14 cellular contexts compared by ENCODE assay signal in genomic region chr13:110339975-110340550, GRCh38. TPM values are rescaled to one million over a fixed set of nuclear protein-coding genes. Genes with fewer than 3 reads are reported as not detected.
DNase-seq lines count a peak whose midpoint lies in the region; TF ChIP-seq lines count a peak whose summit lies in the region.
"Had no signal": no experiment of that assay in that cellular context is flagged by ENCODE, and none has a peak within 500 bp of the region (broad histone marks: within the 10 kb centered on the region; RNA-seq: fewer than 3 reads in every experiment).

No MANE protein-coding gene starts in this region.

- no peak overlapping the region for H3K27ac Mint-ChIP-seq in activated CD4-positive, alpha-beta T cell treated with anti-CD3 and anti-CD28 coated beads, Interleukin-2, amount 10 ng/mL, durations not matched to agents 24 days and 14 days

- intact Hi-C loops in activated CD4-positive, alpha-beta T cell treated with anti-CD3 and anti-CD28 coated beads, Interleukin-2, amount 10 ng/mL, durations not matched to agents 24 days and 14 days (cut with micrococcal nuclease), result no loop called here

- WGBS in mesodermal cell (ENCODE audit: insufficient coverage in 2 of 2), 2 experiments, result 94 to 95% methylated on average over 3 to 5 of the region's 9 CpGs

- in situ Hi-C loops in brain microvascular endothelial cell (cut with HindIII; ENCODE audit: low pct_ligation_motif_present, low sequenced_read_pairs), result no loop called here

- peaks cover 3% of the 10 kb centered on the region for H3K9me3 Mint-ChIP-seq in activated CD4-positive, alpha-beta T cell treated with anti-CD3 and anti-CD28 coated beads, Interleukin-2, amount 10 ng/mL, durations not matched to agents 24 days and 14 days
- H3K9me3 Mint-ChIP-seq: dendritic cell treated with granulocyte-macrophage colony-stimulating factor and Interleukin-4, amounts not matched to agents 40 ng/mL and 50 ng/mL, for 4 days had no signal

- H3K4me3 ChIP-seq in brain microvascular endothelial cell (ENCODE audit: low read depth, low read length) (no peak overlapping the region), mesodermal cell (ENCODE audit: extremely low read depth, insufficient read depth, low read length, poor library complexity, severe bottlenecking) (no peak overlapping the region), subcutaneous abdominal adipose tissue (ENCODE audit: low read depth in 1 of 5, low read length in 5 of 5) (peak overlapping the region in 1 of 5 donors; percentile 52)

- H3K27me3 Mint-ChIP-seq in activated CD4-positive, alpha-beta T cell treated with anti-CD3 and anti-CD28 coated beads, Interleukin-2, amount 10 ng/mL, durations not matched to agents 24 days and 14 days, result peaks cover 27% of the 10 kb centered on the region
- H3K27me3 Mint-ChIP-seq: type B pancreatic cell had no signal

- H3K27me3 ChIP-seq in brain microvascular endothelial cell (replicated peaks), result no peaks in the 10 kb centered on the region
- H3K27me3 ChIP-seq in subcutaneous abdominal adipose tissue (ENCODE audit: control insufficient read depth in 5 of 5, insufficient read depth in 4 of 5, low read length in 5 of 5), result no peaks in the 10 kb centered on the region

- H3K27ac ChIP-seq in brain microvascular endothelial cell (peak overlapping the region; percentile 99), mesodermal cell (ENCODE audit: low read depth, low read length, severe bottlenecking) (peak overlapping the region; percentile 89), subcutaneous abdominal adipose tissue (ENCODE audit: low read depth, low read length) (peak overlapping the region; percentile 90)

- peaks cover 16% of the 10 kb centered on the region for H3K4me1 Mint-ChIP-seq in activated CD4-positive, alpha-beta T cell treated with anti-CD3 and anti-CD28 coated beads, Interleukin-2, amount 10 ng/mL, durations not matched to agents 24 days and 14 days

- H3K36me3 ChIP-seq in brain microvascular endothelial cell (replicated peaks), result peaks cover 36% of the 10 kb centered on the region
- peaks cover 64% of the 10 kb centered on the region for H3K36me3 ChIP-seq in mesodermal cell (ENCODE audit: control insufficient read depth, insufficient read depth, low read length)
- peaks cover 0 to 11% (median 2%) of the 10 kb centered on the region in 5 donors for H3K36me3 ChIP-seq in subcutaneous abdominal adipose tissue (ENCODE audit: control insufficient read depth in 5 of 5, insufficient read depth in 5 of 5, low read length in 5 of 5)

- no peak for DNase-seq in activated CD4-positive, alpha-beta T cell treated with anti-CD3 and anti-CD28 coated beads, Interleukin-2, amount 10 ng/mL, durations not matched to agents 24 days and 14 days
- DNase-seq in activated CD4-positive, alpha-beta T cell treated with anti-CD3 and anti-CD28 coated beads, Interleukin-2, amount 50 U/mL, for 4 hours, result no peak
- DNase-seq in brain microvascular endothelial cell, result no peak
- no peak for DNase-seq in cortex of kidney (lab: John Stamatoyannopoulos, UW)
- no peak for DNase-seq in stimulated activated naive CD4-positive, alpha-beta T cell (lab: John Stamatoyannopoulos, UW)
- no peak for DNase-seq in NCI-H1105 treated with DMSO at 0.1 percent for 48 hours (lab: John Stamatoyannopoulos, UW)
- DNase-seq: ACHN, DMS79, NCI-H1930 had no signal

- peak overlapping the region; percentile 3 to 57 (median 40) for H3K9ac ChIP-seq in subcutaneous abdominal adipose tissue (ENCODE audit: low read length in 5 of 5)

- H3K9me3 ChIP-seq in mesodermal cell (ENCODE audit: control insufficient read depth, low read length) (no peaks in the 10 kb centered on the region), subcutaneous abdominal adipose tissue (ENCODE audit: control insufficient read depth in 5 of 5, low read length in 5 of 5) (no peaks in the 10 kb centered on the region)

- H3K36me3 Mint-ChIP-seq in activated CD4-positive, alpha-beta T cell treated with anti-CD3 and anti-CD28 coated beads, Interleukin-2, amount 10 ng/mL, durations not matched to agents 24 days and 14 days (ENCODE audit: low read depth), result no peaks in the 10 kb centered on the region

- no peak for TF ChIP-seq CTCF in brain microvascular endothelial cell (IDR thresholded peaks at IDR 0.05; ENCODE audit: low read depth, low read length, missing control alignments)

- H3K4me3 Mint-ChIP-seq in activated CD4-positive, alpha-beta T cell treated with anti-CD3 and anti-CD28 coated beads, Interleukin-2, amount 10 ng/mL, durations not matched to agents 24 days and 14 days, result peak overlapping the region; percentile 47
- H3K4me3 Mint-ChIP-seq: type B pancreatic cell had no signal

- H3K4me1 ChIP-seq in mesodermal cell (ENCODE audit: control insufficient read depth, insufficient read depth, low read length, poor library complexity, severe bottlenecking) (peaks cover 66% of the 10 kb centered on the region), subcutaneous abdominal adipose tissue (ENCODE audit: control insufficient read depth in 5 of 5, insufficient read depth in 5 of 5, low read length in 5 of 5) (peaks cover 16 to 75% (median 63%) of the 10 kb centered on the region in 5 donors)

RNA-seq across cellular contexts. Expression of gene COL4A2, which starts 33.0 kb away (rescaled TPM):
- total RNA-seq in activated CD4-positive, alpha-beta T cell treated with anti-CD3 and anti-CD28 coated beads, Interleukin-2, amount 10 ng/mL, durations not matched to agents 24 days and 14 days, result not detected in 2 replicates
- 583 TPM for polyA plus RNA-seq in mesodermal cell (2013, experiment 1 of 2)
- 545 TPM for polyA plus RNA-seq in mesodermal cell (2013, experiment 2 of 2)
- total RNA-seq: T-helper 2 cell treated with Interferon-gamma antibody and Interleukin-4, amounts not matched to agents 100 ng/mL and 5 ng/mL, for 36 hours had no signal

RNA-seq across cellular contexts. Expression of gene COL4A1, which starts 33.1 kb away (rescaled TPM):
- not detected in 2 replicates for total RNA-seq in activated CD4-positive, alpha-beta T cell treated with anti-CD3 and anti-CD28 coated beads, Interleukin-2, amount 10 ng/mL, durations not matched to agents 24 days and 14 days
- polyA plus RNA-seq in mesodermal cell (2013, experiment 1 of 2), result 570 TPM
- 588 TPM for polyA plus RNA-seq in mesodermal cell (2013, experiment 2 of 2)
- total RNA-seq: T-helper 2 cell treated with Interferon-gamma antibody and Interleukin-4, amounts not matched to agents 100 ng/mL and 5 ng/mL, for 36 hours had no signal
